In the genomic region with DNA sequence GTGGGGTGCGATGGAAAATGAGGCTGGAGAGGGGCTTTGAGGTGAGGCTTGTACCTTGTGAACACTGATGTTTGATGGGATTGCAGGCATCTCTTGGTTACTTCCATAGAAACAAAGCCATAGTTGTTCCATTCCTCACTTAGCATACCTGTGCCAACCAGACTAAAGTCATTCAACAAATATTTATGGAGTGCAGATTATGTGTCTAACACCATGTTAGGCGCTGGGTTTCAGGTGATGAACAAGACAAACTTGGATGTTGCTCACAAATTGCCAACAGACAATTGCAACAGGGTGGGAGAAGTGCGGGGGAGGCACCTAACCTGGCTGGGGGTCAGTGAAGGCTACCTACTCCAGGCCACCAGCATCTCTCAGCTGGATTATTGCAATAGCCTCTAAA, we compare ENCODE assay signal across 13 cellular contexts. TPM values are rescaled to one million over a fixed set of nuclear protein-coding genes. Genes with fewer than 3 reads are reported as not detected.
DNase-seq lines count a peak whose midpoint lies in the region; ATAC-seq, FAIRE-seq and TF ChIP-seq lines count a peak whose summit lies in the region.
"Had no signal": no experiment of that assay in that cellular context is flagged by ENCODE, and none has a peak within 500 bp of the region (broad histone marks: within the 10 kb centered on the region; RNA-seq: fewer than 3 reads in every experiment).

No MANE protein-coding gene starts in this region.

- DNase-seq in activated T-cell treated with anti-CD3 and anti-CD28 coated beads, Interleukin-2, amount 50 U/mL, for 72 hours = no peak
- DNase-seq in activated T-cell treated with anti-CD3 and anti-CD28 coated beads for 4 hours (no peak), immature natural killer cell (no peak), suprapubic skin (ENCODE audit: low spot score in 2 of 2) (no peak), RCC 7860 (ENCODE audit: low spot score) (no peak)
- no peak for DNase-seq in activated CD4-positive, alpha-beta memory T cell treated with anti-CD3 and anti-CD28 coated beads, Interleukin-2, amount 10 ng/mL, durations not matched to agents 7 days and 5 days
- no peak for DNase-seq in activated effector memory CD4-positive, alpha-beta T cell treated with anti-CD3 and anti-CD28 coated beads, Interleukin-2, amount 50 U/mL, for 16 hours
- DNase-seq: activated CD4-positive, CD25-positive, alpha-beta regulatory T cell treated with anti-CD3 and anti-CD28 coated beads, Interleukin-2, amount 50 U/mL, for 72 hours; body of pancreas; left colon; NCI-H1694 had no signal

- no peaks in the 10 kb centered on the region for H3K9me3 ChIP-seq in suprapubic skin
- H3K9me3 ChIP-seq: body of pancreas had no signal

- H3K36me3 Mint-ChIP-seq in activated T-cell treated with anti-CD3 and anti-CD28 coated beads, Interleukin-2, amount 50 U/mL, for 72 hours (ENCODE audit: insufficient read depth in 2 of 2) = no peaks in the 10 kb centered on the region
- peaks cover 20% of the 10 kb centered on the region for H3K36me3 Mint-ChIP-seq in activated CD4-positive, alpha-beta memory T cell treated with anti-CD3 and anti-CD28 coated beads, Interleukin-2, amount 10 ng/mL, durations not matched to agents 7 days and 5 days (ENCODE audit: low read depth)
- peaks cover 0 to 17% (median 13%) of the 10 kb centered on the region in 3 donors for H3K36me3 Mint-ChIP-seq in immature natural killer cell

- FAIRE-seq in RCC 7860 (lab: Jason Lieb, UNC) = no peak

- no peaks in the 10 kb centered on the region for H3K9me3 Mint-ChIP-seq in activated T-cell treated with anti-CD3 and anti-CD28 coated beads, Interleukin-2, amount 50 U/mL, for 72 hours
- H3K9me3 Mint-ChIP-seq in activated CD4-positive, alpha-beta memory T cell treated with anti-CD3 and anti-CD28 coated beads, Interleukin-2, amount 10 ng/mL, durations not matched to agents 7 days and 5 days = no peaks in the 10 kb centered on the region
- no peaks in the 10 kb centered on the region for H3K9me3 Mint-ChIP-seq in immature natural killer cell

- TF ChIP-seq POLR2A in suprapubic skin (IDR thresholded peaks at IDR 0.05) = no peak

- CTCF ChIA-PET in activated CD4-positive, alpha-beta memory T cell treated with anti-CD3 and anti-CD28 coated beads, Interleukin-2, amount 10 ng/mL, durations not matched to agents 7 days and 5 days (lab: Charles Lee) = interaction anchor here (1.4 to 2.3 kb wide), 2 partner anchors 134 to 206 kb away, joined by 4 to 10 read pairs; no protein-coding TSS in a partner anchor

- TF ChIP-seq CTCF in suprapubic skin (IDR thresholded peaks at IDR 0.05) = no peak

- H3K36me3 ChIP-seq in suprapubic skin = peaks cover 23% of the 10 kb centered on the region

- peak overlapping the region; percentile 88 for H3K4me3 ChIP-seq in suprapubic skin

- no peaks in the 10 kb centered on the region for H3K27me3 Mint-ChIP-seq in activated T-cell treated with anti-CD3 and anti-CD28 coated beads, Interleukin-2, amount 50 U/mL, for 72 hours (ENCODE audit: low read depth)
- H3K27me3 Mint-ChIP-seq in activated CD4-positive, alpha-beta memory T cell treated with anti-CD3 and anti-CD28 coated beads, Interleukin-2, amount 10 ng/mL, durations not matched to agents 7 days and 5 days = no peaks in the 10 kb centered on the region
- H3K27me3 Mint-ChIP-seq in immature natural killer cell (ENCODE audit: low read depth in 3 of 3) = peaks cover 0 to 11% (median 3%) of the 10 kb centered on the region in 3 donors

- no peak for TF ChIP-seq EP300 in suprapubic skin (IDR thresholded peaks at IDR 0.05)

- peaks cover 28% of the 10 kb centered on the region for H3K4me1 Mint-ChIP-seq in activated T-cell treated with anti-CD3 and anti-CD28 coated beads, Interleukin-2, amount 50 U/mL, for 72 hours (ENCODE audit: low read depth)
- H3K4me1 Mint-ChIP-seq in activated CD4-positive, alpha-beta memory T cell treated with anti-CD3 and anti-CD28 coated beads, Interleukin-2, amount 10 ng/mL, durations not matched to agents 7 days and 5 days = peaks cover 25% of the 10 kb centered on the region
- H3K4me1 Mint-ChIP-seq in immature natural killer cell = peaks cover 28 to 30% of the 10 kb centered on the region in 2 donors

- WGBS in suprapubic skin = 93% methylated on average over 3 of the region's 3 CpGs

- ATAC-seq in activated T-cell treated with anti-CD3 and anti-CD28 coated beads, Interleukin-2, amount 50 U/mL, for 72 hours (replicated peaks in 1 of 2) = no peak
- no peak for ATAC-seq in HG02642 (IDR thresholded peaks at IDR 0.05; ENCODE audit: poor library complexity, unreplicated experiment)
- ATAC-seq: body of pancreas, left colon had no signal

- H3K27ac Mint-ChIP-seq in activated T-cell treated with anti-CD3 and anti-CD28 coated beads, Interleukin-2, amount 50 U/mL, for 72 hours = peak overlapping the region; percentile 92
- no peak overlapping the region for H3K27ac Mint-ChIP-seq in activated CD4-positive, alpha-beta memory T cell treated with anti-CD3 and anti-CD28 coated beads, Interleukin-2, amount 10 ng/mL, durations not matched to agents 7 days and 5 days
- peak overlapping the region; percentile 91 to 98 (median 96) for H3K27ac Mint-ChIP-seq in immature natural killer cell

- POLR2A ChIA-PET in activated CD4-positive, alpha-beta memory T cell treated with anti-CD3 and anti-CD28 coated beads, Interleukin-2, amount 10 ng/mL, durations not matched to agents 7 days and 5 days (lab: Charles Lee) = interaction anchor here (1.0 to 3.6 kb wide), 5 partner anchors 8 to 127 kb away, joined by 3 to 29 read pairs (median 4); a partner anchor contains a TSS

- peak overlapping the region; percentile 96 to 99 for H3K4me3 Mint-ChIP-seq in activated T-cell treated with anti-CD3 and anti-CD28 coated beads, Interleukin-2, amount 50 U/mL, for 72 hours
- peak overlapping the region; percentile 93 for H3K4me3 Mint-ChIP-seq in activated CD4-positive, alpha-beta memory T cell treated with anti-CD3 and anti-CD28 coated beads, Interleukin-2, amount 10 ng/mL, durations not matched to agents 7 days and 5 days
- peak overlapping the region; percentile 27 to 91 (median 44) for H3K4me3 Mint-ChIP-seq in immature natural killer cell

- no peak overlapping the region for H3K27ac ChIP-seq in suprapubic skin
- H3K27ac ChIP-seq: HL-60 had no signal

- H3K27me3 ChIP-seq in suprapubic skin = no peaks in the 10 kb centered on the region
- H3K27me3 ChIP-seq: body of pancreas had no signal

- H3K4me1 ChIP-seq in suprapubic skin = peaks cover 27% of the 10 kb centered on the region

RNA-seq across cellular contexts. Expression of a gene that starts 1.5 kb away (rescaled TPM):
- total RNA-seq in activated T-cell treated with anti-CD3 and anti-CD28 coated beads, Interleukin-2, amount 50 U/mL, for 72 hours = 10 to 100 TPM; 15.9 to 21.0 TPM
- total RNA-seq in activated CD4-positive, alpha-beta memory T cell treated with anti-CD3 and anti-CD28 coated beads, Interleukin-2, amount 10 ng/mL, durations not matched to agents 7 days and 5 days = 10 to 100 TPM; 15.5 to 16.6 TPM
- polyA plus RNA-seq in immature natural killer cell = 10 to 100 TPM in 1 of 3 donors, 1 to 10 TPM in 2; 5.0 to 13.8 (median 5.6) TPM
- 10 to 100 TPM; 13.6 to 38.5 (median 29.4) TPM for total RNA-seq in suprapubic skin

RNA-seq across cellular contexts. Expression of a gene that starts 44.7 kb away (rescaled TPM):
- total RNA-seq in activated T-cell treated with anti-CD3 and anti-CD28 coated beads, Interleukin-2, amount 50 U/mL, for 72 hours = 10 to 100 TPM; 85.6 to 100.0 TPM
- 10 to 100 TPM; 90.8 to 93.3 TPM for total RNA-seq in activated CD4-positive, alpha-beta memory T cell treated with anti-CD3 and anti-CD28 coated beads, Interleukin-2, amount 10 ng/mL, durations not matched to agents 7 days and 5 days
- polyA plus RNA-seq in immature natural killer cell = 100 to 1,000 TPM; 180 to 266 (median 215) TPM
- total RNA-seq in suprapubic skin = 100 to 1,000 TPM in 3 of 4 donors, 10 to 100 TPM in 1; 94.1 to 128 (median 113) TPM

Comparison
In these comparisons a context has a peak if more than half of its experiments do, and no peak if none do; other contexts are left out.
1. H3K4me3 Mint-ChIP-seq: peak in every context shown above with its lines; median percentile 98 in activated T-cell treated with anti-CD3 and anti-CD28 coated beads, Interleukin-2, amount 50 U/mL, for 72 hours; 93 in activated CD4-positive, alpha-beta memory T cell treated with anti-CD3 and anti-CD28 coated beads, Interleukin-2, amount 10 ng/mL, durations not matched to agents 7 days and 5 days; 44 in immature natural killer cell.